In genomic region chr19:49056101-49056901, GRCh38 we compare ENCODE assay signal across 8 cellular contexts. TPM values are rescaled to one million over a fixed set of nuclear protein-coding genes. Genes with fewer than 3 reads are reported as not detected.
A peak's percentile ranks its signal among the peaks of the same experiment; 100 is the strongest.
DNase-seq lines count a peak whose midpoint lies in the region; ATAC-seq lines count a peak whose summit lies in the region.

No MANE protein-coding gene starts in this region.

- H3K4me2 ChIP-seq in Karpas-422 (ENCODE audit: low read depth, low read length, poor library complexity, severe bottlenecking) = no peak overlapping the region

- H3K4me3 Mint-ChIP-seq in memory B cell = peak overlapping the region; percentile 79
- H3K4me3 Mint-ChIP-seq in stimulated activated memory B cell treated with anti-CD40 and anti-IgM and Interleukin-4, amounts not matched to agents 10 μg/mL and 1 μg/mL and 100 μg/mL, for 72 hours = peak overlapping the region; percentile 83

- peaks cover 16% of the 10 kb centered on the region for H3K4me1 Mint-ChIP-seq in memory B cell
- H3K4me1 Mint-ChIP-seq in stimulated activated memory B cell treated with anti-CD40 and anti-IgM and Interleukin-4, amounts not matched to agents 10 μg/mL and 1 μg/mL and 100 μg/mL, for 72 hours = peaks cover 27% of the 10 kb centered on the region

- H3K36me3 Mint-ChIP-seq in memory B cell = peaks cover 2% of the 10 kb centered on the region
- no peaks in the 10 kb centered on the region for H3K36me3 Mint-ChIP-seq in stimulated activated memory B cell treated with anti-CD40 and anti-IgM and Interleukin-4, amounts not matched to agents 10 μg/mL and 1 μg/mL and 100 μg/mL, for 72 hours

- H3K27me3 ChIP-seq in Karpas-422 (ENCODE audit: low read length) = no peaks in the 10 kb centered on the region

- no peaks in the 10 kb centered on the region for H3K79me2 ChIP-seq in Karpas-422 (ENCODE audit: low read length)

- no peaks in the 10 kb centered on the region for H4K20me1 ChIP-seq in Karpas-422 (ENCODE audit: insufficient read depth, low read depth, low read length)

- H3K27me3 Mint-ChIP-seq in memory B cell = peaks cover 21% of the 10 kb centered on the region
- peaks cover 70% of the 10 kb centered on the region for H3K27me3 Mint-ChIP-seq in stimulated activated memory B cell treated with anti-CD40 and anti-IgM and Interleukin-4, amounts not matched to agents 10 μg/mL and 1 μg/mL and 100 μg/mL, for 72 hours

- H3K36me3 ChIP-seq in Karpas-422 (ENCODE audit: insufficient read depth, low read length) = no peaks in the 10 kb centered on the region

- H2AFZ ChIP-seq in Karpas-422 (ENCODE audit: low read length) = peak overlapping the region; percentile 43; the same call in 1 of the 2 replicates

- no peak overlapping the region for H3K27ac ChIP-seq in Karpas-422 (ENCODE audit: low read length)

- H3K9ac ChIP-seq in Karpas-422 (ENCODE audit: low read length) = no peak overlapping the region

- H3K27ac Mint-ChIP-seq in memory B cell = no peak overlapping the region
- H3K27ac Mint-ChIP-seq in stimulated activated memory B cell treated with anti-CD40 and anti-IgM and Interleukin-4, amounts not matched to agents 10 μg/mL and 1 μg/mL and 100 μg/mL, for 72 hours = no peak overlapping the region

- peak; percentile 82 for ATAC-seq in memory B cell (ENCODE audit: low read depth)
- peak; percentile 87 for ATAC-seq in stimulated activated memory B cell treated with anti-CD40 and anti-IgM and Interleukin-4, amounts not matched to agents 10 μg/mL and 1 μg/mL and 100 μg/mL, for 72 hours

- H3K9me2 ChIP-seq in Karpas-422 (replicated peaks; ENCODE audit: insufficient read depth, low read length) = no peaks in the 10 kb centered on the region

- H3K4me3 ChIP-seq in GM08714 (ENCODE audit: low read length) (peak overlapping the region; percentile 18; the same call in 1 of the 2 replicates), Karpas-422 (ENCODE audit: low read length) (no peak overlapping the region)

- peaks cover 2% of the 10 kb centered on the region for H3K9me3 Mint-ChIP-seq in memory B cell
- H3K9me3 Mint-ChIP-seq in stimulated activated memory B cell treated with anti-CD40 and anti-IgM and Interleukin-4, amounts not matched to agents 10 μg/mL and 1 μg/mL and 100 μg/mL, for 72 hours = no peaks in the 10 kb centered on the region

- H3K4me1 ChIP-seq in Karpas-422 (ENCODE audit: low read length) = no peaks in the 10 kb centered on the region

- DNase-seq in Karpas-422 (peak; percentile 46), memory B cell (ENCODE audit: low spot score in 2 of 2) (peak; percentile 46 to 63), NCI-H446 (lab: John Stamatoyannopoulos, UW) (no peak), GDM1 (lab: John Stamatoyannopoulos, UW) (no peak)
- peak; percentile 43 for DNase-seq in activated CD4-positive, alpha-beta T cell treated with anti-CD3 and anti-CD28 coated beads, Interleukin-2, amount 50 U/mL, for 1 hour
- DNase-seq in effector CD8-positive, alpha-beta T cell (lab: John Stamatoyannopoulos, UW) = peak; percentile 27

- no peaks in the 10 kb centered on the region for H3K9me3 ChIP-seq in Karpas-422 (ENCODE audit: low read length)

RNA-seq across cellular contexts. Expression of gene CGB7, which starts 1.2 kb away (rescaled TPM):
- total RNA-seq in Karpas-422 (2014; rRNA removed; shearing (Covaris generic); ENCODE audit: low replicate concordance) = not detected in 2 replicates

RNA-seq across cellular contexts. Expression of gene CGB8, which starts 7.4 kb away (rescaled TPM):
- total RNA-seq in Karpas-422 (2014; rRNA removed; shearing (Covaris generic); ENCODE audit: low replicate concordance) = not detected in 2 replicates

RNA-seq across cellular contexts. Expression of gene NTF4, which starts 8.3 kb away (rescaled TPM):
- not detected in 2 replicates for total RNA-seq in Karpas-422 (2014; rRNA removed; shearing (Covaris generic); ENCODE audit: low replicate concordance)

RNA-seq across cellular contexts. Expression of gene CGB5, which starts 12.7 kb away (rescaled TPM):
- not detected in 2 replicates for total RNA-seq in Karpas-422 (2014; rRNA removed; shearing (Covaris generic); ENCODE audit: low replicate concordance)

RNA-seq across cellular contexts. Expression of gene KCNA7, which starts 16.2 kb away (rescaled TPM):
- total RNA-seq in Karpas-422 (2014; rRNA removed; shearing (Covaris generic); ENCODE audit: low replicate concordance) = not detected in 2 replicates

Comparison
In these comparisons a context has a peak if more than half of its experiments do, and no peak if none do; other contexts are left out.
1. DNase-seq: peak in Karpas-422 (single experiment), activated CD4-positive, alpha-beta T cell treated with anti-CD3 and anti-CD28 coated beads, Interleukin-2, amount 50 U/mL, for 1 hour (single experiment), effector CD8-positive, alpha-beta T cell (single experiment) and memory B cell (2 of 2); none in NCI-H446 (0 of 2) and GDM1 (single experiment).